Comparison of ENCODE assay signal across 8 cellular contexts in the genomic region with DNA sequence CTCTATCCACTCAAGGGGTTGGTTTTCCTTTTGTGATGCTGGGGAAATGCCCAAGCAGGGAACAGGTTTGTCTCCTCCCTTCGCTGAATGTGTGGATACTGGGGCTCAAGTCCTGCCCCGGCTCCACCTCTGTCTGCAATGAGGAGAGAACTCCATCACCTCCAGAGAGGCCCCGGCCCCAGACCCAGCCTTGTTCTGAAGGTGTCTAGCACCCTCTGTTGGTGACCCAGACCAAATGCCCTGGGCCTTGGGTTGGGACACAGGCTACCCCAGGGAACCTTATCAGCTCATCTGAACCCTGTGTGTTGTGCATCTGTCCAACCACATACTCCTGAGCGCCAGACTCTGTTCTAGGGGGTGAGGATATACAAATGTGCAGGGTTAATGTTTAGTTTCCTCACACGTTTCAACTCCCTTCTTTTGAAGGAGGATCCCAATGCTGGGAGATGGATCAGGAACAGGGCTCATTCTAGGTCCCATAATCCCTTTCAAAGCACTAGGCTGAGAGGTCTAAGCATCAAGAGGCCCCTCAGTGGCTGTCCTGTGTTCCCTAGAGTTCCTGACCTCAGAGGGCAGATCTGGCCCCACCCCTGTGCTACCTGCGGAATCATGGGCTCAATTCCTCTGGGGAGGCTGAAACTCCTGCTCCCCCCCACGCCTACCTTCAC.
DNase-seq lines count a peak whose midpoint lies in the region; ATAC-seq, FAIRE-seq and TF ChIP-seq lines count a peak whose summit lies in the region.

No MANE protein-coding gene starts in this region.

- no peak overlapping the region for H3K4me3 Mint-ChIP-seq in T-helper 2 cell treated with Interferon-gamma antibody and Interleukin-4, amounts not matched to agents 5 μg/mL and 100 μg/mL, for 36 hours

- H3K4me1 Mint-ChIP-seq in T-helper 2 cell treated with Interferon-gamma antibody and Interleukin-4, amounts not matched to agents 5 μg/mL and 100 μg/mL, for 36 hours (ENCODE audit: low read depth) = peaks cover 4% of the 10 kb centered on the region

- no peak overlapping the region for H3K4me3 ChIP-seq in Jurkat, Clone E6-1 (ENCODE audit: low read length)
- H3K4me3 ChIP-seq in K562 = no peak overlapping the region

- in situ Hi-C loops in K562 (cut with MboI) = loop anchor here (5.0 to 25.0 kb wide), 2 partner anchors 191 to 896 kb away; a partner anchor contains a TSS

- TF ChIP-seq EP300 in K562 (IDR thresholded peaks at IDR 0.05; ENCODE audit: low read length) = no peak

- H3K4me2 ChIP-seq in K562 (ENCODE audit: insufficient read depth, low read length) = no peak overlapping the region

- H3K27ac ChIP-seq in K562 (ENCODE audit: extremely low read depth, low read depth, low read length) = no peak overlapping the region

- H3K36me3 ChIP-seq in K562 (ENCODE audit: control insufficient read depth, insufficient read depth, low read length) = no peaks in the 10 kb centered on the region

- H3K9me1 ChIP-seq in K562 (ENCODE audit: control insufficient read depth, insufficient read depth, low read length) = peaks cover 2% of the 10 kb centered on the region

- no peak overlapping the region for H3K9ac ChIP-seq in K562 (ENCODE audit: insufficient read depth in 1 of 2, low read depth in 2 of 2, low read length in 2 of 2)

- no peak for TF ChIP-seq POLR2A in K562 (conservative IDR thresholded peaks at IDR 0.05)

- H3K9me3 Mint-ChIP-seq in T-helper 2 cell treated with Interferon-gamma antibody and Interleukin-4, amounts not matched to agents 5 μg/mL and 100 μg/mL, for 36 hours = no peaks in the 10 kb centered on the region

- peak; percentile 34 to 74 for TF ChIP-seq RAD21 in K562 (CRISPR knock-in tag; conservative IDR thresholded peaks at IDR 0.05 in 1 of 2, IDR thresholded peaks at IDR 0.05 in 1 of 2)

- H3K9me3 ChIP-seq in K562 (replicated peaks; ENCODE audit: control insufficient read depth, insufficient read depth, low read depth, low read length) = no peaks in the 10 kb centered on the region

- no peaks in the 10 kb centered on the region for H3K79me2 ChIP-seq in K562 (ENCODE audit: control insufficient read depth, insufficient read depth, low read length)

- no TSS peak for BruUV-seq in K562 (replicated peaks; lab: Mats Ljungman, UMichigan)

- peak; percentile 98 for ATAC-seq in K562

- DNase-seq in NCI-H524 (lab: John Stamatoyannopoulos, UW) = peak; percentile 25 to 58
- no peak for DNase-seq in NCI-H524 treated with DMSO at 0.1 percent for 48 hours (lab: John Stamatoyannopoulos, UW)
- peak; percentile 39 for DNase-seq in Jurkat, Clone E6-1 (ENCODE audit: low read depth, low spot score)
- DNase-seq in T-helper 2 cell treated with Interferon-gamma antibody and Interleukin-4, amounts not matched to agents 5 μg/mL and 100 μg/mL, for 36 hours (ENCODE audit: low spot score) = peak; percentile 27
- peak; percentile 50 to 56 (median 54) for DNase-seq in K562 (ENCODE audit: extremely low read depth in 1 of 4, low spot score in 3 of 4)
- DNase-seq in kidney glomerular epithelial cell (lab: John Stamatoyannopoulos, UW) = peak; percentile 25
- DNase-seq in stimulated activated CD8-positive, alpha-beta memory T cell treated with anti-CD3 and anti-CD28 coated beads, Interleukin-7, amount 100 ng/mL, for 24 hours (ENCODE audit: low read depth) = peak; percentile 14
- DNase-seq in OCI-M2 (lab: John Stamatoyannopoulos, UW; ENCODE audit: unreplicated experiment) = no peak

- H2AFZ ChIP-seq in K562 (ENCODE audit: low read depth, low read length) = no peak overlapping the region

- H3K4me1 ChIP-seq in K562 (replicated peaks in 1 of 2; ENCODE audit: control insufficient read depth in 2 of 2, insufficient read depth in 2 of 2, low read length in 2 of 2) = no peaks in the 10 kb centered on the region

- peak; percentile 71 to 72 (median 72) for TF ChIP-seq CTCF in K562 (IDR thresholded peaks at IDR 0.05 in 2 of 3, conservative IDR thresholded peaks at IDR 0.05 in 1 of 3; ENCODE audit: insufficient read depth in 2 of 3, low read depth in 1 of 3, low read length in 3 of 3)

- POLR2A ChIA-PET in K562 (lab: Yijun Ruan, JAX) = interaction anchor here (0.6 kb wide), 1 partner anchor 200 kb away, joined by 3 read pairs; no protein-coding TSS in a partner anchor

- CTCF ChIA-PET in K562 (lab: Yijun Ruan, JAX; ENCODE audit: low intra/inter-chr PET ratio) = interaction anchor here (0.6 to 0.9 kb wide), 4 partner anchors 198 to 204 kb away, joined by 3 to 4 read pairs (median 3); no protein-coding TSS in a partner anchor

- H3K27me3 Mint-ChIP-seq in T-helper 2 cell treated with Interferon-gamma antibody and Interleukin-4, amounts not matched to agents 5 μg/mL and 100 μg/mL, for 36 hours (ENCODE audit: low read depth) = peaks cover 26% of the 10 kb centered on the region

- H3K27ac Mint-ChIP-seq in T-helper 2 cell treated with Interferon-gamma antibody and Interleukin-4, amounts not matched to agents 5 μg/mL and 100 μg/mL, for 36 hours = no peak overlapping the region

- no peaks in the 10 kb centered on the region for H4K20me1 ChIP-seq in K562 (replicated peaks; ENCODE audit: control insufficient read depth, insufficient read depth, low read length)

- intact Hi-C loops in K562 (cut with micrococcal nuclease) = loop anchor here (2.0 kb wide), 1 partner anchor 199 kb away; no protein-coding TSS in a partner anchor

- peaks cover 6 to 15% of the 10 kb centered on the region in 2 experiments; a peak in 4 of 5 replicates for H3K27me3 ChIP-seq in K562 (ENCODE audit: control insufficient read depth in 2 of 2, insufficient read depth in 2 of 2, low read length in 2 of 2)

- H3K36me3 Mint-ChIP-seq in T-helper 2 cell treated with Interferon-gamma antibody and Interleukin-4, amounts not matched to agents 5 μg/mL and 100 μg/mL, for 36 hours (ENCODE audit: low read depth) = no peaks in the 10 kb centered on the region

- FAIRE-seq in K562 (lab: Jason Lieb, UNC) = no peak

- WGBS in K562 (ENCODE audit: insufficient coverage, low coverage, missing lambda C conversion rate) = 0% methylated on average over 6 of the region's 7 CpGs

TF ChIP-seq in K562, 482 proteins besides CTCF, POLR2A, EP300 and RAD21:
- TF ChIP-seq STAG1 (CRISPR knock-in tag; IDR thresholded peaks at IDR 0.05; ENCODE audit: borderline replicate concordance) (peak; percentile 36; the same call in 1 of the 2 replicates), NR2C1 (IDR thresholded peaks at IDR 0.05) (no peak), NR2C1 (tag; IDR thresholded peaks at IDR 0.05) (peak; percentile 43; the same call in 1 of the 2 replicates), RCOR1 (IDR thresholded peaks at IDR 0.05; ENCODE audit: borderline replicate concordance in 1 of 2, low read depth in 2 of 2, low read length in 2 of 2) (0 out of 4 replicates have a peak, but pooled peaks of 1 of the 2 experiments have one; percentile 18), CBFA2T3 (IDR thresholded peaks at IDR 0.05) (no peak), SMC3 (conservative IDR thresholded peaks at IDR 0.05; ENCODE audit: insufficient read depth, low read depth, low read length) (peak; percentile 42), SRSF7 (optimal IDR thresholded peaks at IDR 0.05; ENCODE audit: low read depth, low read length) (no peak), KLF16 (IDR thresholded peaks at IDR 0.05) (no peak), CTBP1 (IDR thresholded peaks at IDR 0.05; ENCODE audit: borderline replicate concordance) (0 out of 2 replicates have a peak, but pooled peaks have one; percentile 25), ZNF561 (CRISPR knock-in tag; conservative IDR thresholded peaks at IDR 0.05) (no peak)

Comparison
In these comparisons a context has a peak if more than half of its experiments do, and no peak if none do; other contexts are left out.
1. DNase-seq: peak in NCI-H524 (2 of 2), Jurkat, Clone E6-1 (single experiment), T-helper 2 cell treated with Interferon-gamma antibody and Interleukin-4, amounts not matched to agents 5 μg/mL and 100 μg/mL, for 36 hours (single experiment), K562 (4 of 4), kidney glomerular epithelial cell (single experiment) and stimulated activated CD8-positive, alpha-beta memory T cell treated with anti-CD3 and anti-CD28 coated beads, Interleukin-7, amount 100 ng/mL, for 24 hours (single experiment); none in NCI-H524 treated with DMSO at 0.1 percent for 48 hours (single experiment) and OCI-M2 (single experiment).